ENCODE assay signal across 1 cellular context in the genomic region with DNA sequence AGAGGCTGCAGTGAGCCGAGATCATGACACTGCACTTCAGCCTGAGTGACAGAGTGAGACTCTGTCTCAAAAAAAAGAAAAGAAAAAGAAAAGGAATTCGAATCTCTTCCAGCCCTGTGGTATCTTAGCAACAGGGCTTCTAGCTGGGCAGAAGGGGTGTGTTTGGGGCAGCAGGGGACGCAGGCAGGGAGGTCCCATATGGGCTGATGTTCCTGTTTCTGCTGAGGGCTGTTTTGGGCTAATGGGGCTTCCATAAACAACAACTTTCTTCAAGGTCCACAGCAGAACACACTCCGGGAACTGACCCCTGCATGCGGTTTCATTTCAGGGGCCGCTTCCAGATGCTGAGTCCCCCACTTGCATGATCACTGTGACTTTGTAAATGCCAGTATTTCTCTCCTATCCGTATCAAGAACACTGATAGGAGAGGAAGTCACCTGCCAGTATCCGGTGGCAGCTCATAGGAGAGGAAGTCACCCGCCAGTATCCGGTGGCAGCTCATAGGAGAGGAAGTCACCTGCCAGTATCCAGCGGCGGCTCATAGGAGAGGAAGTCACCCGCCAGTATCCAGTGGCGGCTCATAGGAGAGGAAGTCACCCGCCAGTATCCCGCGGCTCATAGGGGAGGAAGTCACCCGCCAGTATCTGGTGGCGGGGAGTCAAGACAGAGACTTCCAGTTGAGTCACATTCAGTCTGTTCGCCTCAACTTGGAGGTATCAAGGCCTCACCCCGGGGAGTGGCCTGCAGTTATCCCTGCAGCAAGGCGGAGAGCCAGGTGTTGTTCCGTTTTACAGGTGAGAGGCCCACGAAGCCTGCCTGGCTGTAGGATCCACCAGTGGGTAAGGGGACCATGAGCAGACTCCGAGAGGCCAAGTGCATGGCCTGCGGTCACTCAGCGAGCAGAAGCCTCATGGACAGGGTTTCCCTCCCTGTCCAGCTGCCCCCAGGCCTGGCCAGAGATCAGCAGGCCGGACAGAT.
TF ChIP-seq lines count a peak whose summit lies in the region.

No MANE protein-coding gene starts in this region.

TF ChIP-seq in GM12878, 131 proteins besides CTCF, POLR2A, EP300 and RAD21:
- TF ChIP-seq, protein P1, sequence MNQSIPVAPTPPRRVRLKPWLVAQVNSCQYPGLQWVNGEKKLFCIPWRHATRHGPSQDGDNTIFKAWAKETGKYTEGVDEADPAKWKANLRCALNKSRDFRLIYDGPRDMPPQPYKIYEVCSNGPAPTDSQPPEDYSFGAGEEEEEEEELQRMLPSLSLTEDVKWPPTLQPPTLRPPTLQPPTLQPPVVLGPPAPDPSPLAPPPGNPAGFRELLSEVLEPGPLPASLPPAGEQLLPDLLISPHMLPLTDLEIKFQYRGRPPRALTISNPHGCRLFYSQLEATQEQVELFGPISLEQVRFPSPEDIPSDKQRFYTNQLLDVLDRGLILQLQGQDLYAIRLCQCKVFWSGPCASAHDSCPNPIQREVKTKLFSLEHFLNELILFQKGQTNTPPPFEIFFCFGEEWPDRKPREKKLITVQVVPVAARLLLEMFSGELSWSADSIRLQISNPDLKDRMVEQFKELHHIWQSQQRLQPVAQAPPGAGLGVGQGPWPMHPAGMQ (IDR thresholded peaks at IDR 0.05; ENCODE audit: borderline replicate concordance): no peak
- TF ChIP-seq HDAC6 (IDR thresholded peaks at IDR 0.05; ENCODE audit: unreplicated experiment) (no peak), RBBP5 (conservative IDR thresholded peaks at IDR 0.05) (no peak), STAT1 (conservative IDR thresholded peaks at IDR 0.05) (no peak), CREB1 (IDR thresholded peaks at IDR 0.05; ENCODE audit: low read depth) (no peak), SPI1 (IDR thresholded peaks at IDR 0.05; ENCODE audit: borderline replicate concordance, insufficient read depth, low read depth, low read length) (peak; percentile 9; the same call in 1 of the 2 replicates), STAT3 (IDR thresholded peaks at IDR 0.05; ENCODE audit: low read depth, low read length) (no peak)
- TF ChIP-seq, protein P2, sequence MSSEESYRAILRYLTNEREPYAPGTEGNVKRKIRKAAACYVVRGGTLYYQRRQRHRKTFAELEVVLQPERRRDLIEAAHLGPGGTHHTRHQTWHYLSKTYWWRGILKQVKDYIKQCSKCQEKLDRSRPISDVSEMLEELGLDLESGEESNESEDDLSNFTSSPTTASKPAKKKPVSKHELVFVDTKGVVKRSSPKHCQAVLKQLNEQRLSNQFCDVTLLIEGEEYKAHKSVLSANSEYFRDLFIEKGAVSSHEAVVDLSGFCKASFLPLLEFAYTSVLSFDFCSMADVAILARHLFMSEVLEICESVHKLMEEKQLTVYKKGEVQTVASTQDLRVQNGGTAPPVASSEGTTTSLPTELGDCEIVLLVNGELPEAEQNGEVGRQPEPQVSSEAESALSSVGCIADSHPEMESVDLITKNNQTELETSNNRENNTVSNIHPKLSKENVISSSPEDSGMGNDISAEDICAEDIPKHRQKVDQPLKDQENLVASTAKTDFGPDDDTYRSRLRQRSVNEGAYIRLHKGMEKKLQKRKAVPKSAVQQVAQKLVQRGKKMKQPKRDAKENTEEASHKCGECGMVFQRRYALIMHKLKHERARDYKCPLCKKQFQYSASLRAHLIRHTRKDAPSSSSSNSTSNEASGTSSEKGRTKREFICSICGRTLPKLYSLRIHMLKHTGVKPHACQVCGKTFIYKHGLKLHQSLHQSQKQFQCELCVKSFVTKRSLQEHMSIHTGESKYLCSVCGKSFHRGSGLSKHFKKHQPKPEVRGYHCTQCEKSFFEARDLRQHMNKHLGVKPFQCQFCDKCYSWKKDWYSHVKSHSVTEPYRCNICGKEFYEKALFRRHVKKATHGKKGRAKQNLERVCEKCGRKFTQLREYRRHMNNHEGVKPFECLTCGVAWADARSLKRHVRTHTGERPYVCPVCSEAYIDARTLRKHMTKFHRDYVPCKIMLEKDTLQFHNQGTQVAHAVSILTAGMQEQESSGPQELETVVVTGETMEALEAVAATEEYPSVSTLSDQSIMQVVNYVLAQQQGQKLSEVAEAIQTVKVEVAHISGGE (CRISPR knock-in tag; IDR thresholded peaks at IDR 0.05): no peak
